1 cellular context compared by ENCODE assay signal in genomic region chr15:64095795-64096485, GRCh38.
A peak's percentile ranks its signal among the peaks of the same experiment; 100 is the strongest.
TF ChIP-seq lines count a peak whose summit lies in the region.

A gene with protein sequence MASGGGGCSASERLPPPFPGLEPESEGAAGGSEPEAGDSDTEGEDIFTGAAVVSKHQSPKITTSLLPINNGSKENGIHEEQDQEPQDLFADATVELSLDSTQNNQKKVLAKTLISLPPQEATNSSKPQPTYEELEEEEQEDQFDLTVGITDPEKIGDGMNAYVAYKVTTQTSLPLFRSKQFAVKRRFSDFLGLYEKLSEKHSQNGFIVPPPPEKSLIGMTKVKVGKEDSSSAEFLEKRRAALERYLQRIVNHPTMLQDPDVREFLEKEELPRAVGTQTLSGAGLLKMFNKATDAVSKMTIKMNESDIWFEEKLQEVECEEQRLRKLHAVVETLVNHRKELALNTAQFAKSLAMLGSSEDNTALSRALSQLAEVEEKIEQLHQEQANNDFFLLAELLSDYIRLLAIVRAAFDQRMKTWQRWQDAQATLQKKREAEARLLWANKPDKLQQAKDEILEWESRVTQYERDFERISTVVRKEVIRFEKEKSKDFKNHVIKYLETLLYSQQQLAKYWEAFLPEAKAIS (plus strand): TSS chr15:64095982. CDS start chr15:64096014, 32 bp downstream.

TF ChIP-seq in HepG2, 621 proteins besides CTCF, POLR2A, EP300 and RAD21 (continued from another document and continues in another):
- TF ChIP-seq SIX1 (CRISPR knock-in tag; IDR thresholded peaks at IDR 0.05; ENCODE audit: borderline replicate concordance) (no peak), ZSCAN31 (CRISPR knock-in tag; IDR thresholded peaks at IDR 0.05; ENCODE audit: low read depth) (no peak), ZNF615 (CRISPR knock-in tag; IDR thresholded peaks at IDR 0.05; ENCODE audit: borderline replicate concordance) (no peak; the same call in 1 of the 2 replicates), FOSL1 (CRISPR knock-in tag; IDR thresholded peaks at IDR 0.05; ENCODE audit: borderline replicate concordance) (no peak), MEIS1 (CRISPR knock-in tag; IDR thresholded peaks at IDR 0.05; ENCODE audit: borderline replicate concordance) (no peak), TBX3 (IDR thresholded peaks at IDR 0.05; ENCODE audit: borderline replicate concordance) (peak; percentile 89), IRF2 (CRISPR knock-in tag; IDR thresholded peaks at IDR 0.05) (peak; percentile 74; the same call in 1 of the 2 replicates), SRSF1 (optimal IDR thresholded peaks at IDR 0.05; ENCODE audit: low read depth, low read length) (peak; percentile 76), PCBP1 (IDR thresholded peaks at IDR 0.05; ENCODE audit: borderline replicate concordance, low read depth, low read length) (peak; percentile 86; the same call in 1 of the 2 replicates), SYNCRIP (IDR thresholded peaks at IDR 0.05; ENCODE audit: insufficient read depth, low read depth, low read length) (no peak), SSRP1 (CRISPR knock-in tag; IDR thresholded peaks at IDR 0.05) (no peak), ZBTB25 (CRISPR knock-in tag; IDR thresholded peaks at IDR 0.05) (peak; percentile 77), ZNF777 (CRISPR knock-in tag; IDR thresholded peaks at IDR 0.05) (peak; percentile 87), XRCC5 (optimal IDR thresholded peaks at IDR 0.05; ENCODE audit: low read length) (peak; percentile 54), ZSCAN9 (CRISPR knock-in tag; IDR thresholded peaks at IDR 0.05; ENCODE audit: borderline replicate concordance) (no peak), ZSCAN30 (CRISPR knock-in tag; IDR thresholded peaks at IDR 0.05) (no peak), ZNF354B (CRISPR knock-in tag; IDR thresholded peaks at IDR 0.05) (no peak), STAT6 (CRISPR knock-in tag; IDR thresholded peaks at IDR 0.05; ENCODE audit: borderline replicate concordance) (no peak), ZSCAN29 (CRISPR knock-in tag; conservative IDR thresholded peaks at IDR 0.05) (no peak), TMF1 (CRISPR knock-in tag; IDR thresholded peaks at IDR 0.05; ENCODE audit: low read depth) (0 out of 2 replicates have a peak, but pooled peaks have one; percentile 43), ZNF704 (CRISPR knock-in tag; IDR thresholded peaks at IDR 0.05; ENCODE audit: borderline replicate concordance) (no peak), REXO4 (CRISPR knock-in tag; IDR thresholded peaks at IDR 0.05; ENCODE audit: borderline replicate concordance) (no peak), NFE2 (CRISPR knock-in tag; IDR thresholded peaks at IDR 0.05) (no peak), JUND (CRISPR knock-in tag; IDR thresholded peaks at IDR 0.05) (no peak), ZC3H4 (CRISPR knock-in tag; IDR thresholded peaks at IDR 0.05; ENCODE audit: borderline replicate concordance) (no peak), SMAD3 (CRISPR knock-in tag; IDR thresholded peaks at IDR 0.05) (peak; percentile 63; the same call in 1 of the 2 replicates), MZF1 (CRISPR knock-in tag; IDR thresholded peaks at IDR 0.05; ENCODE audit: borderline replicate concordance) (no peak), ZNF672 (CRISPR knock-in tag; IDR thresholded peaks at IDR 0.05) (no peak), ZNF747 (CRISPR knock-in tag; IDR thresholded peaks at IDR 0.05; ENCODE audit: borderline replicate concordance) (0 out of 2 replicates have a peak, but pooled peaks have one; percentile 52), E2F2 (CRISPR knock-in tag; IDR thresholded peaks at IDR 0.05; ENCODE audit: borderline replicate concordance) (no peak), GATA4 (IDR thresholded peaks at IDR 0.05; ENCODE audit: borderline replicate concordance, low read depth) (peak; percentile 44; the same call in 1 of the 2 replicates), FOXP1 (IDR thresholded peaks at IDR 0.05) (no peak), FOXP1 (CRISPR knock-in tag; IDR thresholded peaks at IDR 0.05) (no peak; the same call in 1 of the 2 replicates), ATF2 (CRISPR knock-in tag; IDR thresholded peaks at IDR 0.05) (peak; percentile 69), SATB2 (CRISPR knock-in tag; IDR thresholded peaks at IDR 0.05) (no peak), ZIK1 (CRISPR knock-in tag; IDR thresholded peaks at IDR 0.05; ENCODE audit: borderline replicate concordance, low read depth) (no peak), HES4 (CRISPR knock-in tag; IDR thresholded peaks at IDR 0.05; ENCODE audit: borderline replicate concordance) (peak; percentile 81), ATF4 (CRISPR knock-in tag; IDR thresholded peaks at IDR 0.05) (0 out of 4 replicates have a peak, but pooled peaks of 1 of the 2 experiments have one; percentile 42), ZSCAN25 (CRISPR knock-in tag; IDR thresholded peaks at IDR 0.05) (no peak; the same call in 1 of the 2 replicates), HOMEZ (CRISPR knock-in tag; IDR thresholded peaks at IDR 0.05; ENCODE audit: low read depth) (peak; percentile 86)
- TF ChIP-seq, protein P1, sequence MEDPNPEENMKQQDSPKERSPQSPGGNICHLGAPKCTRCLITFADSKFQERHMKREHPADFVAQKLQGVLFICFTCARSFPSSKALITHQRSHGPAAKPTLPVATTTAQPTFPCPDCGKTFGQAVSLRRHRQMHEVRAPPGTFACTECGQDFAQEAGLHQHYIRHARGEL (CRISPR knock-in tag; IDR thresholded peaks at IDR 0.05): no peak
- TF ChIP-seq, protein P2, sequence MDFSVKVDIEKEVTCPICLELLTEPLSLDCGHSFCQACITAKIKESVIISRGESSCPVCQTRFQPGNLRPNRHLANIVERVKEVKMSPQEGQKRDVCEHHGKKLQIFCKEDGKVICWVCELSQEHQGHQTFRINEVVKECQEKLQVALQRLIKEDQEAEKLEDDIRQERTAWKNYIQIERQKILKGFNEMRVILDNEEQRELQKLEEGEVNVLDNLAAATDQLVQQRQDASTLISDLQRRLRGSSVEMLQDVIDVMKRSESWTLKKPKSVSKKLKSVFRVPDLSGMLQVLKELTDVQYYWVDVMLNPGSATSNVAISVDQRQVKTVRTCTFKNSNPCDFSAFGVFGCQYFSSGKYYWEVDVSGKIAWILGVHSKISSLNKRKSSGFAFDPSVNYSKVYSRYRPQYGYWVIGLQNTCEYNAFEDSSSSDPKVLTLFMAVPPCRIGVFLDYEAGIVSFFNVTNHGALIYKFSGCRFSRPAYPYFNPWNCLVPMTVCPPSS (IDR thresholded peaks at IDR 0.05): no peak
- TF ChIP-seq, protein P3, sequence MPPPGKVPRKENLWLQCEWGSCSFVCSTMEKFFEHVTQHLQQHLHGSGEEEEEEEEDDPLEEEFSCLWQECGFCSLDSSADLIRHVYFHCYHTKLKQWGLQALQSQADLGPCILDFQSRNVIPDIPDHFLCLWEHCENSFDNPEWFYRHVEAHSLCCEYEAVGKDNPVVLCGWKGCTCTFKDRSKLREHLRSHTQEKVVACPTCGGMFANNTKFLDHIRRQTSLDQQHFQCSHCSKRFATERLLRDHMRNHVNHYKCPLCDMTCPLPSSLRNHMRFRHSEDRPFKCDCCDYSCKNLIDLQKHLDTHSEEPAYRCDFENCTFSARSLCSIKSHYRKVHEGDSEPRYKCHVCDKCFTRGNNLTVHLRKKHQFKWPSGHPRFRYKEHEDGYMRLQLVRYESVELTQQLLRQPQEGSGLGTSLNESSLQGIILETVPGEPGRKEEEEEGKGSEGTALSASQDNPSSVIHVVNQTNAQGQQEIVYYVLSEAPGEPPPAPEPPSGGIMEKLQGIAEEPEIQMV (CRISPR knock-in tag; IDR thresholded peaks at IDR 0.05; ENCODE audit: low read depth): no peak
- TF ChIP-seq, protein P4, sequence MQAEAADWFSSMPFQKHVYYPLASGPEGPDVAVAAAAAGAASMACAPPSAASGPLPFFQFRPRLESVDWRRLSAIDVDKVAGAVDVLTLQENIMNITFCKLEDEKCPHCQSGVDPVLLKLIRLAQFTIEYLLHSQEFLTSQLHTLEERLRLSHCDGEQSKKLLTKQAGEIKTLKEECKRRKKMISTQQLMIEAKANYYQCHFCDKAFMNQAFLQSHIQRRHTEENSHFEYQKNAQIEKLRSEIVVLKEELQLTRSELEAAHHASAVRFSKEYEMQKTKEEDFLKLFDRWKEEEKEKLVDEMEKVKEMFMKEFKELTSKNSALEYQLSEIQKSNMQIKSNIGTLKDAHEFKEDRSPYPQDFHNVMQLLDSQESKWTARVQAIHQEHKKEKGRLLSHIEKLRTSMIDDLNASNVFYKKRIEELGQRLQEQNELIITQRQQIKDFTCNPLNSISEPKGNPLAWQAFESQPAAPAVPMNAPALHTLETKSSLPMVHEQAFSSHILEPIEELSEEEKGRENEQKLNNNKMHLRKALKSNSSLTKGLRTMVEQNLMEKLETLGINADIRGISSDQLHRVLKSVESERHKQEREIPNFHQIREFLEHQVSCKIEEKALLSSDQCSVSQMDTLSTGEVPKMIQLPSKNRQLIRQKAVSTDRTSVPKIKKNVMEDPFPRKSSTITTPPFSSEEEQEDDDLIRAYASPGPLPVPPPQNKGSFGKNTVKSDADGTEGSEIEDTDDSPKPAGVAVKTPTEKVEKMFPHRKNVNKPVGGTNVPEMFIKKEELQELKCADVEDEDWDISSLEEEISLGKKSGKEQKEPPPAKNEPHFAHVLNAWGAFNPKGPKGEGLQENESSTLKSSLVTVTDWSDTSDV (CRISPR knock-in tag; IDR thresholded peaks at IDR 0.05): no peak
